15 cellular contexts compared by ENCODE assay signal in genomic region chr9:92171281-92171680, GRCh38. TPM values are rescaled to one million over a fixed set of nuclear protein-coding genes. Genes with fewer than 3 reads are reported as not detected.
DNase-seq lines count a peak whose midpoint lies in the region; TF ChIP-seq lines count a peak whose summit lies in the region.
"Had no signal": no experiment of that assay in that cellular context is flagged by ENCODE, and none has a peak within 500 bp of the region (broad histone marks: within the 10 kb centered on the region; RNA-seq: fewer than 3 reads in every experiment).

No MANE protein-coding gene starts in this region.

- no peaks in the 10 kb centered on the region for H3K9me3 ChIP-seq in SK-N-MC (ENCODE audit: low read depth, low read length)
- peaks cover 0 to 12% (median 2%) of the 10 kb centered on the region in 4 donors for H3K9me3 ChIP-seq in esophagus muscularis mucosa
- peaks cover 7% of the 10 kb centered on the region for H3K9me3 ChIP-seq in osteoblast (ENCODE audit: low read depth, low read length)
- H3K9me3 ChIP-seq: Caco-2 had no signal

- WGBS in esophagus muscularis mucosa, result 90% methylated on average over 2 of the region's 3 CpGs

- H3K27ac ChIP-seq in SK-N-MC, result no peak overlapping the region
- no peak overlapping the region for H3K27ac ChIP-seq in esophagus muscularis mucosa (replicated peaks in 1 of 4)
- no peak overlapping the region for H3K27ac ChIP-seq in osteoblast (ENCODE audit: low read depth, low read length)
- H3K27ac ChIP-seq: C4-2B had no signal

- no peaks in the 10 kb centered on the region for H3K36me3 ChIP-seq in SK-N-MC (ENCODE audit: insufficient read depth, low read length)
- H3K36me3 ChIP-seq in esophagus muscularis mucosa, result no peaks in the 10 kb centered on the region
- no peaks in the 10 kb centered on the region for H3K36me3 ChIP-seq in osteoblast (ENCODE audit: insufficient read depth, low read length)

- DNase-seq in SK-N-MC (ENCODE audit: low read depth, low spot score) (no peak), esophagus muscularis mucosa (ENCODE audit: extremely low spot score) (peak; percentile 90), osteoblast (ENCODE audit: insufficient read length, low spot score, missing footprints) (peak; percentile 35), NCI-H2227 (lab: John Stamatoyannopoulos, UW; ENCODE audit: unreplicated experiment) (no peak), T-helper 2 cell (no peak)
- no peak for DNase-seq in stimulated activated CD4-positive, alpha-beta T cell treated with anti-CD3 and anti-CD28 coated beads, Interleukin-4, amount 100 ng/mL, for 24 hours
- DNase-seq: ACHN; AML-193; Caco-2; CD4-positive, alpha-beta T cell; DMS153; DMS79; HCEC 1CT had no signal

- H2AFZ ChIP-seq in osteoblast (ENCODE audit: low read length), result no peak overlapping the region
- H2AFZ ChIP-seq: GM23338 had no signal

- intact Hi-C loops in esophagus muscularis mucosa (cut with DNase I), result no loop called here

- TF ChIP-seq CTCF in esophagus muscularis mucosa (IDR thresholded peaks at IDR 0.05) (no peak), osteoblast (IDR thresholded peaks at IDR 0.05; ENCODE audit: extremely low read depth, low read depth, low read length) (no peak)

- no peaks in the 10 kb centered on the region for H3K79me2 ChIP-seq in osteoblast (ENCODE audit: insufficient read depth, low read length)

- no peaks in the 10 kb centered on the region for H3K27me3 ChIP-seq in esophagus muscularis mucosa
- H3K27me3 ChIP-seq in osteoblast (ENCODE audit: insufficient read depth, low read length), result no peaks in the 10 kb centered on the region

- TF ChIP-seq POLR2A in esophagus muscularis mucosa (IDR thresholded peaks at IDR 0.05; ENCODE audit: low read depth), result no peak

- H3K9ac ChIP-seq in SK-N-MC (ENCODE audit: insufficient read length), result no peak overlapping the region

- no peaks in the 10 kb centered on the region for H4K20me1 ChIP-seq in osteoblast (ENCODE audit: insufficient read depth, low read length)

- no peak for TF ChIP-seq EP300 in esophagus muscularis mucosa (IDR thresholded peaks at IDR 0.05)

- no peak overlapping the region for H3K4me2 ChIP-seq in osteoblast (ENCODE audit: insufficient read depth, low read length)
- H3K4me2 ChIP-seq: GM23338 had no signal

- H3K4me1 ChIP-seq in esophagus muscularis mucosa (no peaks in the 10 kb centered on the region), osteoblast (ENCODE audit: insufficient read depth, low read length) (no peaks in the 10 kb centered on the region)
- H3K4me1 ChIP-seq: Caco-2 had no signal

- H3K4me3 ChIP-seq in SK-N-MC (peak overlapping the region; percentile 19; the same call in 1 of the 2 replicates), esophagus muscularis mucosa (no peak overlapping the region), osteoblast (ENCODE audit: insufficient read depth, low read length) (no peak overlapping the region)
- H3K4me3 ChIP-seq: GM23338 had no signal

RNA-seq across cellular contexts. Expression of gene SPTLC1, which starts 56.1 kb away (rescaled TPM):
- total RNA-seq in esophagus muscularis mucosa (10 to 100 TPM; 50.0 to 57.8 (median 52.5) TPM), osteoblast (124 and 129 TPM in 2 replicates)

Comparison
In these comparisons a context has a peak if more than half of its experiments do, and no peak if none do; other contexts are left out.
1. DNase-seq: peak in esophagus muscularis mucosa (single experiment) and osteoblast (single experiment); none in SK-N-MC (single experiment), NCI-H2227 (single experiment), T-helper 2 cell (0 of 5) and stimulated activated CD4-positive, alpha-beta T cell treated with anti-CD3 and anti-CD28 coated beads, Interleukin-4, amount 100 ng/mL, for 24 hours (single experiment).